Comparison of ENCODE assay signal across 2 cellular contexts in the genomic region with DNA sequence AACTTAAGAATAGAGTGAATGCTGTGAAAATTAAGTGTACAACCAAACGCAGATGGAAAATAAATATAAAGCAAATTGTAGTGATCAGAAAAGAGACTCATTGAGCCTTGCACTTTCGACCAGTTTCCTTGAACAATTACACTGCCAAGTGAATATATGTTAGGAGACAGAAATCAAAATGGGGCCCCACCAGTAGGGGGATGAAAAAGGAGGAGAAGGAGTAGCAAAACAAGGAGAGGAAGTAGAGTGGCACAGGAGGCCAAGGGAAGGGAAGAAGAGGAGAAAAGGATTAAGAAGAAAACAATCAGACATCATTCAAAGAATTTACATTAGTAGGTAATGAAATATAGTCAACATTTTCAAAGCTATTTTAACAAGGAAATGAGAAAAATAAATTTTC.
TF ChIP-seq lines count a peak whose summit lies in the region.

No MANE protein-coding gene starts in this region.

TF ChIP-seq in SK-N-SH, 30 proteins besides CTCF, POLR2A, EP300 and RAD21:
- TF ChIP-seq EZH2phosphoT487 (IDR thresholded peaks at IDR 0.05; ENCODE audit: borderline replicate concordance, low read depth) (no peak), SMC3 (IDR thresholded peaks at IDR 0.05; ENCODE audit: low read depth, low read length) (no peak), CHD2 (IDR thresholded peaks at IDR 0.05; ENCODE audit: low read length, partially characterized antibody) (no peak), POLR2AphosphoS5 (IDR thresholded peaks at IDR 0.05; ENCODE audit: low read depth, low read length) (no peak), YY1 (IDR thresholded peaks at IDR 0.05; ENCODE audit: low read depth) (no peak), NFIC (IDR thresholded peaks at IDR 0.05; ENCODE audit: borderline replicate concordance) (no peak), RFX5 (IDR thresholded peaks at IDR 0.05; ENCODE audit: low read length) (no peak)
- TF ChIP-seq, protein P1, sequence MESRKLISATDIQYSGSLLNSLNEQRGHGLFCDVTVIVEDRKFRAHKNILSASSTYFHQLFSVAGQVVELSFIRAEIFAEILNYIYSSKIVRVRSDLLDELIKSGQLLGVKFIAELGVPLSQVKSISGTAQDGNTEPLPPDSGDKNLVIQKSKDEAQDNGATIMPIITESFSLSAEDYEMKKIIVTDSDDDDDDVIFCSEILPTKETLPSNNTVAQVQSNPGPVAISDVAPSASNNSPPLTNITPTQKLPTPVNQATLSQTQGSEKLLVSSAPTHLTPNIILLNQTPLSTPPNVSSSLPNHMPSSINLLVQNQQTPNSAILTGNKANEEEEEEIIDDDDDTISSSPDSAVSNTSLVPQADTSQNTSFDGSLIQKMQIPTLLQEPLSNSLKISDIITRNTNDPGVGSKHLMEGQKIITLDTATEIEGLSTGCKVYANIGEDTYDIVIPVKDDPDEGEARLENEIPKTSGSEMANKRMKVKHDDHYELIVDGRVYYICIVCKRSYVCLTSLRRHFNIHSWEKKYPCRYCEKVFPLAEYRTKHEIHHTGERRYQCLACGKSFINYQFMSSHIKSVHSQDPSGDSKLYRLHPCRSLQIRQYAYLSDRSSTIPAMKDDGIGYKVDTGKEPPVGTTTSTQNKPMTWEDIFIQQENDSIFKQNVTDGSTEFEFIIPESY (IDR thresholded peaks at IDR 0.05; ENCODE audit: borderline replicate concordance, low read depth), result no peak
- TF ChIP-seq, protein P2, sequence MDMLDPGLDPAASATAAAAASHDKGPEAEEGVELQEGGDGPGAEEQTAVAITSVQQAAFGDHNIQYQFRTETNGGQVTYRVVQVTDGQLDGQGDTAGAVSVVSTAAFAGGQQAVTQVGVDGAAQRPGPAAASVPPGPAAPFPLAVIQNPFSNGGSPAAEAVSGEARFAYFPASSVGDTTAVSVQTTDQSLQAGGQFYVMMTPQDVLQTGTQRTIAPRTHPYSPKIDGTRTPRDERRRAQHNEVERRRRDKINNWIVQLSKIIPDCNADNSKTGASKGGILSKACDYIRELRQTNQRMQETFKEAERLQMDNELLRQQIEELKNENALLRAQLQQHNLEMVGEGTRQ (IDR thresholded peaks at IDR 0.05; ENCODE audit: borderline replicate concordance, low read depth, low read length), result no peak

TF ChIP-seq in SK-N-SH treated with all-trans-retinoic acid at 6 μM for 48 hours, 23 proteins besides CTCF, POLR2A, EP300 and RAD21:
- TF ChIP-seq, protein P3, sequence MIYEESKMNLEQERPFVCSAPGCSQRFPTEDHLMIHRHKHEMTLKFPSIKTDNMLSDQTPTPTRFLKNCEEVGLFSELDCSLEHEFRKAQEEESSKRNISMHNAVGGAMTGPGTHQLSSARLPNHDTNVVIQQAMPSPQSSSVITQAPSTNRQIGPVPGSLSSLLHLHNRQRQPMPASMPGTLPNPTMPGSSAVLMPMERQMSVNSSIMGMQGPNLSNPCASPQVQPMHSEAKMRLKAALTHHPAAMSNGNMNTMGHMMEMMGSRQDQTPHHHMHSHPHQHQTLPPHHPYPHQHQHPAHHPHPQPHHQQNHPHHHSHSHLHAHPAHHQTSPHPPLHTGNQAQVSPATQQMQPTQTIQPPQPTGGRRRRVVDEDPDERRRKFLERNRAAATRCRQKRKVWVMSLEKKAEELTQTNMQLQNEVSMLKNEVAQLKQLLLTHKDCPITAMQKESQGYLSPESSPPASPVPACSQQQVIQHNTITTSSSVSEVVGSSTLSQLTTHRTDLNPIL (CRISPR knock-in tag; IDR thresholded peaks at IDR 0.05; ENCODE audit: low read depth), result no peak
- TF ChIP-seq ARNTL (CRISPR knock-in tag; IDR thresholded peaks at IDR 0.05; ENCODE audit: borderline replicate concordance, low read depth) (no peak), SNAI2 (CRISPR knock-in tag; IDR thresholded peaks at IDR 0.05) (no peak), ISL1 (CRISPR knock-in tag; IDR thresholded peaks at IDR 0.05) (no peak), ZC3H10 (CRISPR knock-in tag; IDR thresholded peaks at IDR 0.05) (no peak), ZNF70 (CRISPR knock-in tag; IDR thresholded peaks at IDR 0.05) (no peak), ESRRG (CRISPR knock-in tag; IDR thresholded peaks at IDR 0.05) (no peak), TCF4 (CRISPR knock-in tag; IDR thresholded peaks at IDR 0.05; ENCODE audit: borderline replicate concordance) (no peak), GLIS3 (CRISPR knock-in tag; IDR thresholded peaks at IDR 0.05) (no peak)
- TF ChIP-seq, protein P4, sequence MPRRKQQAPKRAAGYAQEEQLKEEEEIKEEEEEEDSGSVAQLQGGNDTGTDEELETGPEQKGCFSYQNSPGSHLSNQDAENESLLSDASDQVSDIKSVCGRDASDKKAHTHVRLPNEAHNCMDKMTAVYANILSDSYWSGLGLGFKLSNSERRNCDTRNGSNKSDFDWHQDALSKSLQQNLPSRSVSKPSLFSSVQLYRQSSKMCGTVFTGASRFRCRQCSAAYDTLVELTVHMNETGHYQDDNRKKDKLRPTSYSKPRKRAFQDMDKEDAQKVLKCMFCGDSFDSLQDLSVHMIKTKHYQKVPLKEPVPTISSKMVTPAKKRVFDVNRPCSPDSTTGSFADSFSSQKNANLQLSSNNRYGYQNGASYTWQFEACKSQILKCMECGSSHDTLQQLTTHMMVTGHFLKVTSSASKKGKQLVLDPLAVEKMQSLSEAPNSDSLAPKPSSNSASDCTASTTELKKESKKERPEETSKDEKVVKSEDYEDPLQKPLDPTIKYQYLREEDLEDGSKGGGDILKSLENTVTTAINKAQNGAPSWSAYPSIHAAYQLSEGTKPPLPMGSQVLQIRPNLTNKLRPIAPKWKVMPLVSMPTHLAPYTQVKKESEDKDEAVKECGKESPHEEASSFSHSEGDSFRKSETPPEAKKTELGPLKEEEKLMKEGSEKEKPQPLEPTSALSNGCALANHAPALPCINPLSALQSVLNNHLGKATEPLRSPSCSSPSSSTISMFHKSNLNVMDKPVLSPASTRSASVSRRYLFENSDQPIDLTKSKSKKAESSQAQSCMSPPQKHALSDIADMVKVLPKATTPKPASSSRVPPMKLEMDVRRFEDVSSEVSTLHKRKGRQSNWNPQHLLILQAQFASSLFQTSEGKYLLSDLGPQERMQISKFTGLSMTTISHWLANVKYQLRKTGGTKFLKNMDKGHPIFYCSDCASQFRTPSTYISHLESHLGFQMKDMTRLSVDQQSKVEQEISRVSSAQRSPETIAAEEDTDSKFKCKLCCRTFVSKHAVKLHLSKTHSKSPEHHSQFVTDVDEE (CRISPR knock-in tag; IDR thresholded peaks at IDR 0.05), result no peak
- TF ChIP-seq, protein P5, sequence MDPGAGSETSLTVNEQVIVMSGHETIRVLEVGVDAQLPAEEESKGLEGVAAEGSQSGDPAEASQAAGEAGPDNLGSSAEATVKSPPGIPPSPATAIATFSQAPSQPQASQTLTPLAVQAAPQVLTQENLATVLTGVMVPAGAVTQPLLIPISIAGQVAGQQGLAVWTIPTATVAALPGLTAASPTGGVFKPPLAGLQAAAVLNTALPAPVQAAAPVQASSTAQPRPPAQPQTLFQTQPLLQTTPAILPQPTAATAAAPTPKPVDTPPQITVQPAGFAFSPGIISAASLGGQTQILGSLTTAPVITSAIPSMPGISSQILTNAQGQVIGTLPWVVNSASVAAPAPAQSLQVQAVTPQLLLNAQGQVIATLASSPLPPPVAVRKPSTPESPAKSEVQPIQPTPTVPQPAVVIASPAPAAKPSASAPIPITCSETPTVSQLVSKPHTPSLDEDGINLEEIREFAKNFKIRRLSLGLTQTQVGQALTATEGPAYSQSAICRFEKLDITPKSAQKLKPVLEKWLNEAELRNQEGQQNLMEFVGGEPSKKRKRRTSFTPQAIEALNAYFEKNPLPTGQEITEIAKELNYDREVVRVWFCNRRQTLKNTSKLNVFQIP (CRISPR knock-in tag; IDR thresholded peaks at IDR 0.05; ENCODE audit: borderline replicate concordance, low read depth), result no peak
- TF ChIP-seq, protein P6, sequence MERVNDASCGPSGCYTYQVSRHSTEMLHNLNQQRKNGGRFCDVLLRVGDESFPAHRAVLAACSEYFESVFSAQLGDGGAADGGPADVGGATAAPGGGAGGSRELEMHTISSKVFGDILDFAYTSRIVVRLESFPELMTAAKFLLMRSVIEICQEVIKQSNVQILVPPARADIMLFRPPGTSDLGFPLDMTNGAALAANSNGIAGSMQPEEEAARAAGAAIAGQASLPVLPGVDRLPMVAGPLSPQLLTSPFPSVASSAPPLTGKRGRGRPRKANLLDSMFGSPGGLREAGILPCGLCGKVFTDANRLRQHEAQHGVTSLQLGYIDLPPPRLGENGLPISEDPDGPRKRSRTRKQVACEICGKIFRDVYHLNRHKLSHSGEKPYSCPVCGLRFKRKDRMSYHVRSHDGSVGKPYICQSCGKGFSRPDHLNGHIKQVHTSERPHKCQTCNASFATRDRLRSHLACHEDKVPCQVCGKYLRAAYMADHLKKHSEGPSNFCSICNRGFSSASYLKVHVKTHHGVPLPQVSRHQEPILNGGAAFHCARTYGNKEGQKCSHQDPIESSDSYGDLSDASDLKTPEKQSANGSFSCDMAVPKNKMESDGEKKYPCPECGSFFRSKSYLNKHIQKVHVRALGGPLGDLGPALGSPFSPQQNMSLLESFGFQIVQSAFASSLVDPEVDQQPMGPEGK (CRISPR knock-in tag; IDR thresholded peaks at IDR 0.05; ENCODE audit: borderline replicate concordance), result no peak
TF ChIP-seq in SK-N-SH treated with all-trans-retinoic acid at 6 μM for 48 hours: peak in this region for 0.
